12 cellular contexts compared by ENCODE assay signal in the genomic region with DNA sequence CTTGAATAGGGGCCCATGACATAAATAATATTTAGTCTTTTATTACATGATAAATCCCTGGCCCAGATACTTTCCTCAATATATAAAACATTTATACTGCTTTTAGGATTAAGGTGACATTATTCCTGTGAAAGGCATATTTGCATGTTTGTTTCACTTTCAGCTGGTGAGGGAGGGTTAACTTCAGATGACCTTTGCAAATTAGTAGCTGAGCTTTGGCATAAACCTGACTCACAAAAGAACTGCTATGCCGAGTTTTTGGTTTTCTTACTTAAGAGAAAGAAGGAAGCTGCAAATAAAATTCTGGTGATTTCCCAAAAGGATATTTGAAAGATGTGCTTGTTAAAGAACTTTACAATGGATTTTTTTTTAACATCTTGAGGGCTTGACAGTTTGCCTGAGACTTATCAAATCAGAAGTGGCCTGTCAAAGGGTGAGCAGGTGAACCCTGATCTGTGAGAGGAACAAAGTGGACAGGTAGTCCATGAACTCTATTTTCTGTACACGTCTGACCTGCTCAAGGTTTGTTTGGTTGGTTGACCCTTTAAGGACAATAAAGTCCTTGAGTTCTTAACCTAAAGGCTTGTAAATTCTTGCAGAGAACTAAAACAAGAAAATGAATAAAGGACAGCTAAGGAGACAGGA.
DNase-seq lines count a peak whose midpoint lies in the region; ATAC-seq lines count a peak whose summit lies in the region.
"Had no signal": no experiment of that assay in that cellular context is flagged by ENCODE, and none has a peak within 500 bp of the region (broad histone marks: within the 10 kb centered on the region; RNA-seq: fewer than 3 reads in every experiment).

No MANE protein-coding gene starts in this region.

- H3K4me3 Mint-ChIP-seq in stimulated activated memory B cell treated with anti-CD40 and anti-IgM and Interleukin-4, amounts not matched to agents 10 μg/mL and 1 μg/mL and 100 μg/mL, for 72 hours: no peak overlapping the region
- H3K4me3 Mint-ChIP-seq: T-cell had no signal

- H3K36me3 Mint-ChIP-seq in stimulated activated memory B cell treated with anti-CD40 and anti-IgM and Interleukin-4, amounts not matched to agents 10 μg/mL and 1 μg/mL and 100 μg/mL, for 72 hours: no peaks in the 10 kb centered on the region
- H3K36me3 Mint-ChIP-seq: T-cell had no signal

- DNase-seq in NOMO-1 treated with DMSO at 0.1 percent for 48 hours (lab: John Stamatoyannopoulos, UW; ENCODE audit: unreplicated experiment) (peak; percentile 41), NOMO-1 treated with dmso at 0.1 percent for 144 hours (lab: John Stamatoyannopoulos, UW; ENCODE audit: unreplicated experiment) (no peak), NCI-H128 (lab: John Stamatoyannopoulos, UW; ENCODE audit: unreplicated experiment) (no peak), NCI-H2029 (lab: John Stamatoyannopoulos, UW) (no peak)
- DNase-seq in central memory CD4-positive, alpha-beta T cell: no peak
- DNase-seq: activated effector memory CD4-positive, alpha-beta T cell treated with anti-CD3 and anti-CD28 coated beads, Interleukin-2, amount 50 U/mL, for 16 hours; EL; NCI-H446 treated with DMSO at 0.1 percent for 48 hours; T-cell had no signal

- H3K27me3 Mint-ChIP-seq in stimulated activated memory B cell treated with anti-CD40 and anti-IgM and Interleukin-4, amounts not matched to agents 10 μg/mL and 1 μg/mL and 100 μg/mL, for 72 hours: peaks cover 11% of the 10 kb centered on the region

- H3K27ac Mint-ChIP-seq in stimulated activated memory B cell treated with anti-CD40 and anti-IgM and Interleukin-4, amounts not matched to agents 10 μg/mL and 1 μg/mL and 100 μg/mL, for 72 hours: peak overlapping the region; percentile 45
- H3K27ac Mint-ChIP-seq: T-cell had no signal

- ATAC-seq in HG02610 (IDR thresholded peaks at IDR 0.05; ENCODE audit: unreplicated experiment): peak; percentile 94
- peak; percentile 86 for ATAC-seq in HG03460 (IDR thresholded peaks at IDR 0.05; ENCODE audit: unreplicated experiment)
- peak; percentile 67 for ATAC-seq in stimulated activated memory B cell treated with anti-CD40 and anti-IgM and Interleukin-4, amounts not matched to agents 10 μg/mL and 1 μg/mL and 100 μg/mL, for 72 hours
- ATAC-seq: T-cell had no signal

- H3K9me3 Mint-ChIP-seq in stimulated activated memory B cell treated with anti-CD40 and anti-IgM and Interleukin-4, amounts not matched to agents 10 μg/mL and 1 μg/mL and 100 μg/mL, for 72 hours: no peaks in the 10 kb centered on the region
- H3K9me3 Mint-ChIP-seq: T-cell had no signal

- H3K4me1 Mint-ChIP-seq in stimulated activated memory B cell treated with anti-CD40 and anti-IgM and Interleukin-4, amounts not matched to agents 10 μg/mL and 1 μg/mL and 100 μg/mL, for 72 hours: peaks cover 19% of the 10 kb centered on the region
- H3K4me1 Mint-ChIP-seq: T-cell had no signal
